ENCODE assay signal across 2 cellular contexts in genomic region chr7:44694326-44694725, GRCh38.
TF ChIP-seq lines count a peak whose summit lies in the region.

No MANE protein-coding gene starts in this region.

TF ChIP-seq in SK-N-SH, 30 proteins besides CTCF, POLR2A, EP300 and RAD21:
- TF ChIP-seq CHD2 (IDR thresholded peaks at IDR 0.05; ENCODE audit: low read length, partially characterized antibody) (no peak), TEAD4 (IDR thresholded peaks at IDR 0.05; ENCODE audit: borderline replicate concordance, insufficient read depth) (no peak), RFX5 (IDR thresholded peaks at IDR 0.05; ENCODE audit: low read length) (no peak), MAX (IDR thresholded peaks at IDR 0.05; ENCODE audit: low read depth) (no peak), MEF2A (IDR thresholded peaks at IDR 0.05; ENCODE audit: borderline replicate concordance, low read depth) (no peak), FOSL2 (IDR thresholded peaks at IDR 0.05; ENCODE audit: borderline replicate concordance, low read depth) (no peak), JUND (IDR thresholded peaks at IDR 0.05) (no peak), POLR2AphosphoS5 (IDR thresholded peaks at IDR 0.05; ENCODE audit: low read depth, low read length) (no peak), FOXM1 (IDR thresholded peaks at IDR 0.05; ENCODE audit: low read depth) (no peak), GATA2 (CRISPR knock-in tag; IDR thresholded peaks at IDR 0.05) (no peak), RCOR1 (IDR thresholded peaks at IDR 0.05; ENCODE audit: low read length) (no peak), YY1 (IDR thresholded peaks at IDR 0.05; ENCODE audit: low read depth) (no peak), SIN3A (IDR thresholded peaks at IDR 0.05; ENCODE audit: borderline replicate concordance, low read depth, low read length) (no peak), ZBTB33 (IDR thresholded peaks at IDR 0.05; ENCODE audit: borderline replicate concordance, low read depth) (no peak), FOXJ3 (CRISPR knock-in tag; IDR thresholded peaks at IDR 0.05) (no peak), EZH2phosphoT487 (IDR thresholded peaks at IDR 0.05; ENCODE audit: borderline replicate concordance, low read depth) (no peak), USF2 (IDR thresholded peaks at IDR 0.05; ENCODE audit: borderline replicate concordance, low read depth, low read length) (no peak), TAF1 (IDR thresholded peaks at IDR 0.05; ENCODE audit: borderline replicate concordance, low read depth, low read length) (no peak), SMC3 (IDR thresholded peaks at IDR 0.05; ENCODE audit: low read depth, low read length) (no peak), MXI1 (IDR thresholded peaks at IDR 0.05; ENCODE audit: low read depth, low read length) (no peak)

TF ChIP-seq in SK-N-SH treated with all-trans-retinoic acid at 6 μM for 48 hours, 23 proteins besides CTCF, POLR2A, EP300 and RAD21:
- no peak for TF ChIP-seq CSRNP3 (CRISPR knock-in tag; IDR thresholded peaks at IDR 0.05)
- no peak for TF ChIP-seq BACH2 (CRISPR knock-in tag; IDR thresholded peaks at IDR 0.05; ENCODE audit: borderline replicate concordance)
- TF ChIP-seq GLIS3 (CRISPR knock-in tag; IDR thresholded peaks at IDR 0.05), result no peak
